1 cellular context compared by ENCODE assay signal in the genomic region with DNA sequence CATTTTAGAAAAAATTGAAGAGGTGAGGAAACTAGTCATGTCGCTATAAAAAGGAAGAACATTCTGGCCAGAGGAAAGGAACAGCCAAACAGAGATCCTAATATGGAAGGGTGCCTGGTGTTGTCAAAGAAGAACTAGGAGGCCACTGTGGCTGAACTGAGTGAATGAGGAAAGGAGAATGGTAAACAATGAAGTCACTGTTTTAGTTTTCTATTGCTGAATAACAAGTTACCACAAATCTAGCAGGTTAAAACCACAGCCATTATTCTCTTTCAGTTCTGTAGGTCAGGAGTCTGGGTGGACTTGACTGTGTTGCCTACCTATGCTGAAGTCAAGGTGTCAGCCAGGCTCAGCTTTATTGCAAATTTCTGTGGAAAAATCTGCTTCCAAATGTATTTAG.
TF ChIP-seq lines count a peak whose summit lies in the region.

No MANE protein-coding gene starts in this region.

TF ChIP-seq in SK-N-SH, 30 proteins besides CTCF, POLR2A, EP300 and RAD21 (continued from another document):
- TF ChIP-seq, protein P1, sequence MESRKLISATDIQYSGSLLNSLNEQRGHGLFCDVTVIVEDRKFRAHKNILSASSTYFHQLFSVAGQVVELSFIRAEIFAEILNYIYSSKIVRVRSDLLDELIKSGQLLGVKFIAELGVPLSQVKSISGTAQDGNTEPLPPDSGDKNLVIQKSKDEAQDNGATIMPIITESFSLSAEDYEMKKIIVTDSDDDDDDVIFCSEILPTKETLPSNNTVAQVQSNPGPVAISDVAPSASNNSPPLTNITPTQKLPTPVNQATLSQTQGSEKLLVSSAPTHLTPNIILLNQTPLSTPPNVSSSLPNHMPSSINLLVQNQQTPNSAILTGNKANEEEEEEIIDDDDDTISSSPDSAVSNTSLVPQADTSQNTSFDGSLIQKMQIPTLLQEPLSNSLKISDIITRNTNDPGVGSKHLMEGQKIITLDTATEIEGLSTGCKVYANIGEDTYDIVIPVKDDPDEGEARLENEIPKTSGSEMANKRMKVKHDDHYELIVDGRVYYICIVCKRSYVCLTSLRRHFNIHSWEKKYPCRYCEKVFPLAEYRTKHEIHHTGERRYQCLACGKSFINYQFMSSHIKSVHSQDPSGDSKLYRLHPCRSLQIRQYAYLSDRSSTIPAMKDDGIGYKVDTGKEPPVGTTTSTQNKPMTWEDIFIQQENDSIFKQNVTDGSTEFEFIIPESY (IDR thresholded peaks at IDR 0.05; ENCODE audit: borderline replicate concordance, low read depth) = no peak
- TF ChIP-seq RXRA (IDR thresholded peaks at IDR 0.05; ENCODE audit: borderline replicate concordance, low read depth) (no peak), POLR2AphosphoS5 (IDR thresholded peaks at IDR 0.05; ENCODE audit: low read depth, low read length) (no peak), NFIC (IDR thresholded peaks at IDR 0.05; ENCODE audit: borderline replicate concordance) (no peak)
- TF ChIP-seq, protein P2, sequence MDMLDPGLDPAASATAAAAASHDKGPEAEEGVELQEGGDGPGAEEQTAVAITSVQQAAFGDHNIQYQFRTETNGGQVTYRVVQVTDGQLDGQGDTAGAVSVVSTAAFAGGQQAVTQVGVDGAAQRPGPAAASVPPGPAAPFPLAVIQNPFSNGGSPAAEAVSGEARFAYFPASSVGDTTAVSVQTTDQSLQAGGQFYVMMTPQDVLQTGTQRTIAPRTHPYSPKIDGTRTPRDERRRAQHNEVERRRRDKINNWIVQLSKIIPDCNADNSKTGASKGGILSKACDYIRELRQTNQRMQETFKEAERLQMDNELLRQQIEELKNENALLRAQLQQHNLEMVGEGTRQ (IDR thresholded peaks at IDR 0.05; ENCODE audit: borderline replicate concordance, low read depth, low read length) = no peak
